Comparison of ENCODE assay signal across 1 cellular context in genomic region chr16:80991792-80992430, GRCh38.
TF ChIP-seq lines count a peak whose summit lies in the region.

No MANE protein-coding gene starts in this region.

TF ChIP-seq in liver, 16 proteins besides CTCF, POLR2A, EP300 and RAD21 (continued from another document):
- TF ChIP-seq REST (IDR thresholded peaks at IDR 0.05): no peak
